Comparison of ENCODE assay signal across 1 cellular context in genomic region chr17:42677921-42678781, GRCh38.
TF ChIP-seq lines count a peak whose summit lies in the region.

No MANE protein-coding gene starts in this region.

TF ChIP-seq in HCT116, 20 proteins besides CTCF, POLR2A, EP300 and RAD21 (continued from another document):
- TF ChIP-seq, protein P1, sequence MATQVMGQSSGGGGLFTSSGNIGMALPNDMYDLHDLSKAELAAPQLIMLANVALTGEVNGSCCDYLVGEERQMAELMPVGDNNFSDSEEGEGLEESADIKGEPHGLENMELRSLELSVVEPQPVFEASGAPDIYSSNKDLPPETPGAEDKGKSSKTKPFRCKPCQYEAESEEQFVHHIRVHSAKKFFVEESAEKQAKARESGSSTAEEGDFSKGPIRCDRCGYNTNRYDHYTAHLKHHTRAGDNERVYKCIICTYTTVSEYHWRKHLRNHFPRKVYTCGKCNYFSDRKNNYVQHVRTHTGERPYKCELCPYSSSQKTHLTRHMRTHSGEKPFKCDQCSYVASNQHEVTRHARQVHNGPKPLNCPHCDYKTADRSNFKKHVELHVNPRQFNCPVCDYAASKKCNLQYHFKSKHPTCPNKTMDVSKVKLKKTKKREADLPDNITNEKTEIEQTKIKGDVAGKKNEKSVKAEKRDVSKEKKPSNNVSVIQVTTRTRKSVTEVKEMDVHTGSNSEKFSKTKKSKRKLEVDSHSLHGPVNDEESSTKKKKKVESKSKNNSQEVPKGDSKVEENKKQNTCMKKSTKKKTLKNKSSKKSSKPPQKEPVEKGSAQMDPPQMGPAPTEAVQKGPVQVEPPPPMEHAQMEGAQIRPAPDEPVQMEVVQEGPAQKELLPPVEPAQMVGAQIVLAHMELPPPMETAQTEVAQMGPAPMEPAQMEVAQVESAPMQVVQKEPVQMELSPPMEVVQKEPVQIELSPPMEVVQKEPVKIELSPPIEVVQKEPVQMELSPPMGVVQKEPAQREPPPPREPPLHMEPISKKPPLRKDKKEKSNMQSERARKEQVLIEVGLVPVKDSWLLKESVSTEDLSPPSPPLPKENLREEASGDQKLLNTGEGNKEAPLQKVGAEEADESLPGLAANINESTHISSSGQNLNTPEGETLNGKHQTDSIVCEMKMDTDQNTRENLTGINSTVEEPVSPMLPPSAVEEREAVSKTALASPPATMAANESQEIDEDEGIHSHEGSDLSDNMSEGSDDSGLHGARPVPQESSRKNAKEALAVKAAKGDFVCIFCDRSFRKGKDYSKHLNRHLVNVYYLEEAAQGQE (IDR thresholded peaks at IDR 0.05; ENCODE audit: low read depth): no peak
- TF ChIP-seq EZH2phosphoT487 (IDR thresholded peaks at IDR 0.05; ENCODE audit: borderline replicate concordance) (no peak), JUND (IDR thresholded peaks at IDR 0.05) (no peak; the same call in 1 of the 2 replicates), ZFX (IDR thresholded peaks at IDR 0.05) (0 out of 2 replicates have a peak, but pooled peaks have one; percentile 28)
